In the genomic region with DNA sequence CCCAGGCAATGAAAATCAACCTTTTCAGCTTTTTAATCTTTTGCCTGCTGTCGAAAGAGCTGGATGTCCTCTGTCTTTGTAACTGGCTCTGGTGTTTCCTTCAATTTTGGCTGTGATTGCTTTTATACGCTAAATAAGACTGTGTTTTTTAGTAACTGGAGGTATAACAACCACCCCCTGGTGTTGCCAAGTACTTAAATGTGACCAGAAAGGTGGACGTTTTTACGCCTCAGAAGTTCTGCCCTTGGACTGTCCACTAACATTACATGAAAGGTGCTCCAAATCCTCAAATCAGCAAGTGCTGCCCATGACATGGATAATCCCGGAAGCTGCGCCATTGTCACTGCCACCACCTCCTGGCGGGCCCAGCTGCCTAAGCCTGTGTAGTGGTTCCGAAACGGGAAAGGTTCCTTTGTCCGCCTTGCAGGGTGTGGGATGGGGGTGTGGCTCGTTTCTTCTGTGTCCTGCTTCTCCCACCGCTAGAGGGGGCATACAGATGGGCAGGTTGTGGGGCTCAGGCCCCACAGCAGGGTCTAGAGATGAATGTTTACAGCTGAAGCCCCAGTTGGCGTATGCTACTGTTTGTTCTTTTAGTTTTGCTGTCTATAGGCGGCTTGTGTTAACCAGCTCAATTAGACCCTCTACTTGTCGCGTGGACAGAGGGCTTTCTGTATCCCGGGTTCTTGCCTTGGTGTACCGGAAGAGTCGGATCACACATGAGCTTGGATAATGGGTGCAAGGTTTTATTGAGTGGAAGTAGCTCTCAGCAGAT, we compare ENCODE assay signal across 7 cellular contexts.
A peak's percentile ranks its signal among the peaks of the same experiment; 100 is the strongest.
DNase-seq lines count a peak whose midpoint lies in the region; ATAC-seq and TF ChIP-seq lines count a peak whose summit lies in the region.

No MANE protein-coding gene starts in this region.

- H3K27me3 ChIP-seq in lower lobe of right lung (ENCODE audit: low read depth): no peaks in the 10 kb centered on the region

- H3K36me3 ChIP-seq in lower lobe of right lung: no peaks in the 10 kb centered on the region

- peaks cover 12% of the 10 kb centered on the region for H3K4me1 ChIP-seq in lower lobe of right lung

- peak; percentile 10 for DNase-seq in GM04504 (ENCODE audit: low read depth)
- DNase-seq in LNCaP clone FGC (ENCODE audit: low read depth): no peak
- peak; percentile 38 for DNase-seq in amniotic stem cell (lab: John Stamatoyannopoulos, UW)
- no peak for DNase-seq in lower lobe of right lung
- no peak for DNase-seq in T-helper 17 cell

- no peak overlapping the region for H3K4me3 Mint-ChIP-seq in T-helper 17 cell

- TF ChIP-seq CTCF in LNCaP clone FGC (IDR thresholded peaks at IDR 0.05; ENCODE audit: control insufficient read depth, extremely low read depth, insufficient read depth) (peak; percentile 32; the same call in 1 of the 2 replicates), lower lobe of right lung (IDR thresholded peaks at IDR 0.05) (peak; percentile 17)

- no peak overlapping the region for H3K27ac ChIP-seq in lower lobe of right lung

- peaks cover 12% of the 10 kb centered on the region for H3K27me3 Mint-ChIP-seq in T-helper 17 cell

- no peak overlapping the region for H3K27ac Mint-ChIP-seq in T-helper 17 cell

- H3K36me3 Mint-ChIP-seq in T-helper 17 cell (ENCODE audit: low read depth): no peaks in the 10 kb centered on the region

- ATAC-seq in lower lobe of right lung (no peak), GM21528 (IDR thresholded peaks at IDR 0.05; ENCODE audit: low FRiP score, unreplicated experiment) (no peak), T-helper 17 cell (no peak), HG03045 (IDR thresholded peaks at IDR 0.05; ENCODE audit: unreplicated experiment) (no peak)

- H3K4me1 Mint-ChIP-seq in T-helper 17 cell: peaks cover 5% of the 10 kb centered on the region

- H3K9me3 ChIP-seq in lower lobe of right lung: no peaks in the 10 kb centered on the region
- no peaks in the 10 kb centered on the region for H3K9me3 ChIP-seq in T-helper 17 cell (ENCODE audit: control insufficient read depth, low read length, poor library complexity, severe bottlenecking)

- intact Hi-C loops in lower lobe of right lung (cut with DNase I): no loop called here

- H3K4me3 ChIP-seq in LNCaP clone FGC (ENCODE audit: low read depth, low read length): no peak overlapping the region
- H3K4me3 ChIP-seq in lower lobe of right lung: no peak overlapping the region

Comparison
In these comparisons a context has a peak if more than half of its experiments do, and no peak if none do; other contexts are left out.
1. DNase-seq: peak in GM04504 (single experiment) and amniotic stem cell (single experiment); none in LNCaP clone FGC (single experiment), lower lobe of right lung (single experiment) and T-helper 17 cell (0 of 3).